35 cellular contexts compared by ENCODE assay signal in the genomic region with DNA sequence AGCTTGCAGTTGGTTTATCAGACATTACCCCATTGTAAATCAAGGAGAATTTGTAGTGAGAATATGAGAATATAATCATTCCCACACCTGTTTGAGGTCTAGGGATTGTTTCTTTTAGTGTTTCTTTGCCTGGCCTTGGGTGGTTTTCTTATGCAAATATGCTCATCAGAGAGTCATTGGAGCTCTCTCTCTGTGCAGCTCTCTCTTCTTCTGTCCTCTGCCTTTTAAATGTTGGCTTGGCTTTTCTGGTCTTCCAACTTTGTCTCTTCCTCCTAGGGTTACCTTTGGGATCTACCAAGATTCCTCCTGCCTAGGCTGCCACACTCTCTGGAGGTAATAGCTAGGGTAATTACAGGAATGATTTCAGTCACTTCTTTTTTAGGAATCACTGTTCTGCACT.
"Had no signal": no experiment of that assay in that cellular context is flagged by ENCODE, and none has a peak within 500 bp of the region (broad histone marks: within the 10 kb centered on the region; RNA-seq: fewer than 3 reads in every experiment).

No MANE protein-coding gene starts in this region.

- H3K27me3 ChIP-seq: ascending aorta, cardiac muscle cell, MG63 had no signal

- H2AFZ ChIP-seq: PC-9 had no signal

- H3K36me3 Mint-ChIP-seq: activated naive CD4-positive, alpha-beta T cell treated with anti-CD3 and anti-CD28 coated beads, Interleukin-2, amount 50 U/mL, for 24 hours; activated naive CD8-positive, alpha-beta T cell treated with anti-CD3 and anti-CD28 coated beads, Interleukin-2, amount 10 ng/mL, durations not matched to agents 7 days and 5 days had no signal

- DNase-seq: activated CD4-positive, alpha-beta T cell treated with anti-CD3 and anti-CD28 coated beads for 36 hours; activated CD4-positive, alpha-beta T cell treated with anti-CD3 and anti-CD28 coated beads, Interleukin-2, amount 10 ng/mL, durations not matched to agents 7 days and 5 days; activated CD4-positive, alpha-beta T cell treated with anti-CD3 and anti-CD28 coated beads, Interleukin-2, amount 50 U/mL, for 48 hours; activated CD8-positive, alpha-beta T cell treated with anti-CD3 and anti-CD28 coated beads, Interleukin-2, amount 10 ng/mL, durations not matched to agents 7 days and 5 days; activated gamma-delta T cell; activated naive CD4-positive, alpha-beta T cell treated with Interleukin-2 at 50 U/mL for 16 hours; activated naive CD8-positive, alpha-beta T cell treated with anti-CD3 and anti-CD28 coated beads, Interleukin-2, amount 10 ng/mL, durations not matched to agents 7 days and 5 days; activated T-cell treated with anti-CD3 and anti-CD28 coated beads, Interleukin-2, amount 50 U/mL, for 24 hours; amygdala; Karpas-422; KBM-7; MG63; NCI-H1048; NCI-H1105 treated with DMSO at 0.1 percent for 48 hours; NCI-H1436; NCI-H1694; NCI-H1930; NCI-H2081 treated with DMSO at 0.1 percent for 48 hours; NCI-H2171; NCI-H2227 treated with DMSO at 0.1 percent for 48 hours; NCI-H446; NCI-H524; NCI-H69; NCI-H82; PC-9 had no signal

- H3K4me1 Mint-ChIP-seq: activated CD4-positive, alpha-beta T cell treated with anti-CD3 and anti-CD28 coated beads for 36 hours; activated CD4-positive, alpha-beta T cell treated with anti-CD3 and anti-CD28 coated beads, Interleukin-2, amount 10 ng/mL, durations not matched to agents 7 days and 5 days; activated naive CD8-positive, alpha-beta T cell treated with anti-CD3 and anti-CD28 coated beads, Interleukin-2, amount 10 ng/mL, durations not matched to agents 7 days and 5 days; central memory CD8-positive, alpha-beta T cell had no signal

- H3K27ac Mint-ChIP-seq: activated CD4-positive, alpha-beta T cell treated with anti-CD3 and anti-CD28 coated beads for 36 hours; activated CD4-positive, alpha-beta T cell treated with anti-CD3 and anti-CD28 coated beads, Interleukin-2, amount 10 ng/mL, durations not matched to agents 7 days and 5 days; activated CD8-positive, alpha-beta T cell treated with anti-CD3 and anti-CD28 coated beads, Interleukin-2, amount 10 ng/mL, durations not matched to agents 7 days and 5 days; activated naive CD4-positive, alpha-beta T cell treated with anti-CD3 and anti-CD28 coated beads, Interleukin-2, amount 50 U/mL, for 24 hours; activated naive CD8-positive, alpha-beta T cell treated with anti-CD3 and anti-CD28 coated beads, Interleukin-2, amount 10 ng/mL, durations not matched to agents 7 days and 5 days; activated T-cell treated with anti-CD3 and anti-CD28 coated beads, Interleukin-2, amount 50 U/mL, for 24 hours; activated T-helper 2 cell treated with anti-CD3 and anti-CD28 coated beads, Interferon-gamma antibody, Interleukin-2, Interleukin-4, amounts not matched to agents 10 μg/mL and 5 μg/mL and 100 μg/mL, durations not matched to agents 14 hours and 24 hours and 36 hours; T-helper 1 cell treated with Interleukin-12 subunit alpha and Interleukin-12 subunit beta and Interleukin-4 antibody, amounts not matched to agents 30 μg/mL and 1 μg/mL, for 36 hours; T-helper 2 cell treated with Interferon-gamma antibody and Interleukin-4, amounts not matched to agents 5 μg/mL and 100 μg/mL, for 36 hours had no signal

- H3K9me3 ChIP-seq: ascending aorta had no signal

- ATAC-seq: activated CD4-positive, alpha-beta T cell treated with anti-CD3 and anti-CD28 coated beads for 36 hours; activated CD4-positive, CD25-positive, alpha-beta regulatory T cell treated with anti-CD3 and anti-CD28 coated beads, Interleukin-2, amount 50 U/mL, for 24 hours; activated CD8-positive, alpha-beta T cell treated with anti-CD3 and anti-CD28 coated beads, Interleukin-2, amount 10 ng/mL, durations not matched to agents 7 days and 5 days; Right ventricle myocardium inferior had no signal

- H3K4me3 ChIP-seq: ascending aorta, cardiac muscle cell, MG63, PC-9 had no signal

- H3K36me3 ChIP-seq: ascending aorta, cardiac muscle cell, MG63 had no signal

- H3K27ac ChIP-seq: ascending aorta, cardiac muscle cell, PC-9, RWPE1 had no signal

- H3K9me3 Mint-ChIP-seq: activated naive CD4-positive, alpha-beta T cell treated with anti-CD3 and anti-CD28 coated beads, Interleukin-2, amount 50 U/mL, for 24 hours; activated naive CD8-positive, alpha-beta T cell treated with anti-CD3 and anti-CD28 coated beads, Interleukin-2, amount 10 ng/mL, durations not matched to agents 7 days and 5 days; activated T-helper 2 cell treated with anti-CD3 and anti-CD28 coated beads, Interferon-gamma antibody, Interleukin-2, Interleukin-4, amounts not matched to agents 10 μg/mL and 5 μg/mL and 100 μg/mL, durations not matched to agents 14 hours and 24 hours and 36 hours; central memory CD8-positive, alpha-beta T cell; T-helper 1 cell treated with Interleukin-12 subunit alpha and Interleukin-12 subunit beta and Interleukin-4 antibody, amounts not matched to agents 30 μg/mL and 1 μg/mL, for 36 hours; T-helper 2 cell treated with Interferon-gamma antibody and Interleukin-4, amounts not matched to agents 5 μg/mL and 100 μg/mL, for 36 hours had no signal

- H3K4me3 Mint-ChIP-seq: activated CD4-positive, alpha-beta T cell treated with anti-CD3 and anti-CD28 coated beads for 36 hours; activated CD4-positive, alpha-beta T cell treated with anti-CD3 and anti-CD28 coated beads, Interleukin-2, amount 10 ng/mL, durations not matched to agents 7 days and 5 days; activated CD8-positive, alpha-beta T cell treated with anti-CD3 and anti-CD28 coated beads, Interleukin-2, amount 10 ng/mL, durations not matched to agents 7 days and 5 days; activated naive CD4-positive, alpha-beta T cell treated with anti-CD3 and anti-CD28 coated beads, Interleukin-2, amount 50 U/mL, for 24 hours; activated naive CD8-positive, alpha-beta T cell treated with anti-CD3 and anti-CD28 coated beads, Interleukin-2, amount 10 ng/mL, durations not matched to agents 7 days and 5 days; activated T-cell treated with anti-CD3 and anti-CD28 coated beads, Interleukin-2, amount 50 U/mL, for 24 hours; central memory CD8-positive, alpha-beta T cell; T-helper 1 cell treated with Interleukin-12 subunit alpha and Interleukin-12 subunit beta and Interleukin-4 antibody, amounts not matched to agents 30 μg/mL and 1 μg/mL, for 36 hours; T-helper 2 cell treated with Interferon-gamma antibody and Interleukin-4, amounts not matched to agents 5 μg/mL and 100 μg/mL, for 36 hours had no signal

- H3K4me1 ChIP-seq: ascending aorta had no signal

- H3K27me3 Mint-ChIP-seq: activated CD4-positive, alpha-beta T cell treated with anti-CD3 and anti-CD28 coated beads, Interleukin-2, amount 10 ng/mL, durations not matched to agents 7 days and 5 days; activated naive CD4-positive, alpha-beta T cell treated with anti-CD3 and anti-CD28 coated beads, Interleukin-2, amount 50 U/mL, for 24 hours; activated naive CD8-positive, alpha-beta T cell treated with anti-CD3 and anti-CD28 coated beads, Interleukin-2, amount 10 ng/mL, durations not matched to agents 7 days and 5 days; activated T-cell treated with anti-CD3 and anti-CD28 coated beads, Interleukin-2, amount 50 U/mL, for 24 hours had no signal

- H3K4me2 ChIP-seq: PC-9 had no signal
